In genomic region chr10:35264636-35265035, GRCh38 we compare ENCODE assay signal across 2 cellular contexts.
A peak's percentile ranks its signal among the peaks of the same experiment; 100 is the strongest.
DNase-seq lines count a peak whose midpoint lies in the region; TF ChIP-seq lines count a peak whose summit lies in the region.
"Not testable (repeated sequence)": the region's sequence is repeated elsewhere in the genome, so short reads cannot be mapped to it uniquely, and the experiment has no call there.

No MANE protein-coding gene starts in this region.

- not testable (repeated sequence) for H3K36me3 Mint-ChIP-seq in mesothelial cell of epicardium; osteocyte (ENCODE audit: unreplicated experiment)

- not testable (repeated sequence) for TF ChIP-seq CTCF in mesothelial cell of epicardium (IDR thresholded peaks at IDR 0.05; ENCODE audit: unreplicated experiment); osteocyte (IDR thresholded peaks at IDR 0.05)

- H3K4me3 Mint-ChIP-seq in mesothelial cell of epicardium; osteocyte (ENCODE audit: unreplicated experiment): not testable (repeated sequence)

- DNase-seq in mesothelial cell of epicardium (ENCODE audit: low spot score in 2 of 2, unreplicated experiment in 2 of 2) = not testable (repeated sequence)
- DNase-seq in osteocyte (ENCODE audit: extremely low spot score, unreplicated experiment) = peak; percentile 57

- not testable (repeated sequence) for H3K27me3 Mint-ChIP-seq in mesothelial cell of epicardium (ENCODE audit: low read depth); osteocyte (ENCODE audit: unreplicated experiment)

- not testable (repeated sequence) for H3K9me3 Mint-ChIP-seq in mesothelial cell of epicardium; osteocyte (ENCODE audit: unreplicated experiment)

- H3K27ac Mint-ChIP-seq in mesothelial cell of epicardium = peak overlapping the region; percentile 10
- H3K27ac Mint-ChIP-seq in osteocyte (ENCODE audit: unreplicated experiment) = not testable (repeated sequence)

- H3K4me1 Mint-ChIP-seq in mesothelial cell of epicardium = peaks cover 26% of the 10 kb centered on the region
- not testable (repeated sequence) for H3K4me1 Mint-ChIP-seq in osteocyte (ENCODE audit: unreplicated experiment)
